Comparison of ENCODE assay signal across 1 cellular context in genomic region chr22:37559901-37560681, GRCh38.
TF ChIP-seq lines count a peak whose summit lies in the region.

Gene CDC42EP1, plus strand, starts transcription at chr22:37560480. Its CDS starts 5,870 bp downstream, at chr22:37566350.

TF ChIP-seq in HepG2, 621 proteins besides CTCF, POLR2A, EP300 and RAD21 (continued from another document and continues in another):
- TF ChIP-seq, protein P1, sequence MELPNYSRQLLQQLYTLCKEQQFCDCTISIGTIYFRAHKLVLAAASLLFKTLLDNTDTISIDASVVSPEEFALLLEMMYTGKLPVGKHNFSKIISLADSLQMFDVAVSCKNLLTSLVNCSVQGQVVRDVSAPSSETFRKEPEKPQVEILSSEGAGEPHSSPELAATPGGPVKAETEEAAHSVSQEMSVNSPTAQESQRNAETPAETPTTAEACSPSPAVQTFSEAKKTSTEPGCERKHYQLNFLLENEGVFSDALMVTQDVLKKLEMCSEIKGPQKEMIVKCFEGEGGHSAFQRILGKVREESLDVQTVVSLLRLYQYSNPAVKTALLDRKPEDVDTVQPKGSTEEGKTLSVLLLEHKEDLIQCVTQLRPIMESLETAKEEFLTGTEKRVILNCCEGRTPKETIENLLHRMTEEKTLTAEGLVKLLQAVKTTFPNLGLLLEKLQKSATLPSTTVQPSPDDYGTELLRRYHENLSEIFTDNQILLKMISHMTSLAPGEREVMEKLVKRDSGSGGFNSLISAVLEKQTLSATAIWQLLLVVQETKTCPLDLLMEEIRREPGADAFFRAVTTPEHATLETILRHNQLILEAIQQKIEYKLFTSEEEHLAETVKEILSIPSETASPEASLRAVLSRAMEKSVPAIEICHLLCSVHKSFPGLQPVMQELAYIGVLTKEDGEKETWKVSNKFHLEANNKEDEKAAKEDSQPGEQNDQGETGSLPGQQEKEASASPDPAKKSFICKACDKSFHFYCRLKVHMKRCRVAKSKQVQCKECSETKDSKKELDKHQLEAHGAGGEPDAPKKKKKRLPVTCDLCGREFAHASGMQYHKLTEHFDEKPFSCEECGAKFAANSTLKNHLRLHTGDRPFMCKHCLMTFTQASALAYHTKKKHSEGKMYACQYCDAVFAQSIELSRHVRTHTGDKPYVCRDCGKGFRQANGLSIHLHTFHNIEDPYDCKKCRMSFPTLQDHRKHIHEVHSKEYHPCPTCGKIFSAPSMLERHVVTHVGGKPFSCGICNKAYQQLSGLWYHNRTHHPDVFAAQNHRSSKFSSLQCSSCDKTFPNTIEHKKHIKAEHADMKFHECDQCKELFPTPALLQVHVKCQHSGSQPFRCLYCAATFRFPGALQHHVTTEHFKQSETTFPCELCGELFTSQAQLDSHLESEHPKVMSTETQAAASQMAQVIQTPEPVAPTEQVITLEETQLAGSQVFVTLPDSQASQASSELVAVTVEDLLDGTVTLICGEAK (IDR thresholded peaks at IDR 0.05) = no peak
- TF ChIP-seq, protein P1 (CRISPR knock-in tag; IDR thresholded peaks at IDR 0.05) = peak; percentile 43; the same call in 1 of the 2 replicates
- TF ChIP-seq NR2F6 (IDR thresholded peaks at IDR 0.05) (no peak), NR2F6 (CRISPR knock-in tag; IDR thresholded peaks at IDR 0.05) (no peak), ZNF597 (CRISPR knock-in tag; IDR thresholded peaks at IDR 0.05) (no peak), ZNF891 (CRISPR knock-in tag; IDR thresholded peaks at IDR 0.05) (peak; percentile 33; the same call in 1 of the 2 replicates), POLR2G (IDR thresholded peaks at IDR 0.05; ENCODE audit: low read depth, low read length) (peak; percentile 65), ZNF225 (CRISPR knock-in tag; IDR thresholded peaks at IDR 0.05) (no peak), ZNF18 (CRISPR knock-in tag; IDR thresholded peaks at IDR 0.05; ENCODE audit: insufficient replicate concordance) (no peak), ZNF577 (CRISPR knock-in tag; IDR thresholded peaks at IDR 0.05; ENCODE audit: borderline replicate concordance, low read depth) (no peak), SMARCE1 (IDR thresholded peaks at IDR 0.05; ENCODE audit: borderline replicate concordance) (no peak), E2F5 (CRISPR knock-in tag; conservative IDR thresholded peaks at IDR 0.05) (0 out of 2 replicates have a peak, but pooled peaks have one; percentile 34), ZNF20 (CRISPR knock-in tag; IDR thresholded peaks at IDR 0.05) (0 out of 2 replicates have a peak, but pooled peaks have one; percentile 60), BRF2 (CRISPR knock-in tag; IDR thresholded peaks at IDR 0.05) (no peak), NFRKB (IDR thresholded peaks at IDR 0.05) (no peak), MAFG (CRISPR knock-in tag; IDR thresholded peaks at IDR 0.05) (no peak), GATA4 (IDR thresholded peaks at IDR 0.05; ENCODE audit: borderline replicate concordance, low read depth) (no peak), BRD4 (CRISPR knock-in tag; IDR thresholded peaks at IDR 0.05) (peak; percentile 48), RFX1 (IDR thresholded peaks at IDR 0.05) (no peak), ZNF569 (CRISPR knock-in tag; IDR thresholded peaks at IDR 0.05; ENCODE audit: borderline replicate concordance) (no peak), ATM (IDR thresholded peaks at IDR 0.05; ENCODE audit: borderline replicate concordance) (no peak), HMGA1 (CRISPR knock-in tag; conservative IDR thresholded peaks at IDR 0.05) (no peak), RBM39 (IDR thresholded peaks at IDR 0.05; ENCODE audit: low read depth, low read length, poor library complexity, severe bottlenecking) (no peak), BHLHE40 (IDR thresholded peaks at IDR 0.05; ENCODE audit: low read length) (no peak), ZNF441 (CRISPR knock-in tag; IDR thresholded peaks at IDR 0.05; ENCODE audit: borderline replicate concordance) (peak; percentile 35; the same call in 1 of the 2 replicates), IRF2 (CRISPR knock-in tag; IDR thresholded peaks at IDR 0.05) (no peak), ZC3H13 (CRISPR knock-in tag; IDR thresholded peaks at IDR 0.05) (0 out of 2 replicates have a peak, but pooled peaks have one; percentile 29), SETDB1 (CRISPR knock-in tag; IDR thresholded peaks at IDR 0.05; ENCODE audit: borderline replicate concordance) (no peak), RFXAP (CRISPR knock-in tag; IDR thresholded peaks at IDR 0.05; ENCODE audit: borderline replicate concordance) (no peak)
- TF ChIP-seq, protein P2, sequence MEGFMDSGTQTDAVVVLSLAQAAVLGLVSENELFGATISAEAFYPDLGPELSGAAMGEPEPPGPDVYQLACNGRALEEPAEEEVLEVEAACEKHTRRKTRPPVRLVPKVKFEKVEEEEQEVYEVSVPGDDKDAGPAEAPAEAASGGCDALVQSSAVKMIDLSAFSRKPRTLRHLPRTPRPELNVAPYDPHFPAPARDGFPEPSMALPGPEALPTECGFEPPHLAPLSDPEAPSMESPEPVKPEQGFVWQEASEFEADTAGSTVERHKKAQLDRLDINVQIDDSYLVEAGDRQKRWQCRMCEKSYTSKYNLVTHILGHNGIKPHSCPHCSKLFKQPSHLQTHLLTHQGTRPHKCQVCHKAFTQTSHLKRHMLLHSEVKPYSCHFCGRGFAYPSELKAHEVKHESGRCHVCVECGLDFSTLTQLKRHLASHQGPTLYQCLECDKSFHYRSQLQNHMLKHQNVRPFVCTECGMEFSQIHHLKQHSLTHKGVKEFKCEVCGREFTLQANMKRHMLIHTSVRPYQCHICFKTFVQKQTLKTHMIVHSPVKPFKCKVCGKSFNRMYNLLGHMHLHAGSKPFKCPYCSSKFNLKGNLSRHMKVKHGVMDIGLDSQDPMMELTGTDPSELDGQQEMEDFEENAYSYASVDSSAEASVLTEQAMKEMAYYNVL (CRISPR knock-in tag; IDR thresholded peaks at IDR 0.05; ENCODE audit: borderline replicate concordance) = peak; percentile 60; the same call in 1 of the 2 replicates
- TF ChIP-seq, protein P3, sequence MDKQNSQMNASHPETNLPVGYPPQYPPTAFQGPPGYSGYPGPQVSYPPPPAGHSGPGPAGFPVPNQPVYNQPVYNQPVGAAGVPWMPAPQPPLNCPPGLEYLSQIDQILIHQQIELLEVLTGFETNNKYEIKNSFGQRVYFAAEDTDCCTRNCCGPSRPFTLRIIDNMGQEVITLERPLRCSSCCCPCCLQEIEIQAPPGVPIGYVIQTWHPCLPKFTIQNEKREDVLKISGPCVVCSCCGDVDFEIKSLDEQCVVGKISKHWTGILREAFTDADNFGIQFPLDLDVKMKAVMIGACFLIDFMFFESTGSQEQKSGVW (CRISPR knock-in tag; IDR thresholded peaks at IDR 0.05; ENCODE audit: borderline replicate concordance) = no peak
- TF ChIP-seq, protein P4, sequence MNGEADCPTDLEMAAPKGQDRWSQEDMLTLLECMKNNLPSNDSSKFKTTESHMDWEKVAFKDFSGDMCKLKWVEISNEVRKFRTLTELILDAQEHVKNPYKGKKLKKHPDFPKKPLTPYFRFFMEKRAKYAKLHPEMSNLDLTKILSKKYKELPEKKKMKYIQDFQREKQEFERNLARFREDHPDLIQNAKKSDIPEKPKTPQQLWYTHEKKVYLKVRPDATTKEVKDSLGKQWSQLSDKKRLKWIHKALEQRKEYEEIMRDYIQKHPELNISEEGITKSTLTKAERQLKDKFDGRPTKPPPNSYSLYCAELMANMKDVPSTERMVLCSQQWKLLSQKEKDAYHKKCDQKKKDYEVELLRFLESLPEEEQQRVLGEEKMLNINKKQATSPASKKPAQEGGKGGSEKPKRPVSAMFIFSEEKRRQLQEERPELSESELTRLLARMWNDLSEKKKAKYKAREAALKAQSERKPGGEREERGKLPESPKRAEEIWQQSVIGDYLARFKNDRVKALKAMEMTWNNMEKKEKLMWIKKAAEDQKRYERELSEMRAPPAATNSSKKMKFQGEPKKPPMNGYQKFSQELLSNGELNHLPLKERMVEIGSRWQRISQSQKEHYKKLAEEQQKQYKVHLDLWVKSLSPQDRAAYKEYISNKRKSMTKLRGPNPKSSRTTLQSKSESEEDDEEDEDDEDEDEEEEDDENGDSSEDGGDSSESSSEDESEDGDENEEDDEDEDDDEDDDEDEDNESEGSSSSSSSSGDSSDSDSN (CRISPR knock-in tag; IDR thresholded peaks at IDR 0.05) = peak; percentile 94
